Comparison of ENCODE assay signal across 18 cellular contexts in the genomic region with DNA sequence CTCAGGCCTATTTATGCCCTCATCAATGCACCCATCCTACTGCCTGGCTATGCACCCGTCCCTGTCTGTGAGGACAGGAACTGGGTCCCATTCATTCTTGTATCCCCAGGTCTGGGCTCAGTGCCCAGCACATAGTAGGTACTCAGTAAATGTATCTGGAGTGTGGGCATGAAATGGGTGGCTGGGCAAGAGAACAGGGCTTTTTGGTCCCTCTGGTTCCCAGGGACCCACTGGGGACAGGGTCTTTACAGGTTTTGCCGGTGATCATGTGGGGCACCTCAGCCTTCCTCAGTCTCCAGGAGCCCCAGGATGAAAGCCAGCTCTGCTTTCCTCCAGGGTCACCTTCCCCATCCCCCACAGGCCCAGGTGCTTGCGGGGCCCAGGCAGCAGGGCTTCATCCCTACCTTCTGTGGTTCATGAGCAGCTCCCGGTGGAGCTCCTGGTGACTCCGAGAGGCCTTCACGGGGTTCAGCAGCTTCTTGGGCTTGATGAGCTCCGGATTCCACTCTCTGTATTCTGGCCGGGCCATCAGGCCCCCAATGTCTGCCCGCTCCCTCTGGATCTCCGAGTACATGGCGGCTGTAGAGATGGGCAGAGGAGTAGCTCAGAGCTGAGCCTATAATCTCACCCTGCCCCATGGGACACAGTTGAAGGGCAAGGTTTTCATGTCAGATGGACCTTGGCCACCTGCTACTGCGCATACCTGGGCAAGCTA. TPM values are rescaled to one million over a fixed set of nuclear protein-coding genes. Genes with fewer than 3 reads are reported as not detected.
DNase-seq lines count a peak whose midpoint lies in the region; TF ChIP-seq lines count a peak whose summit lies in the region.
"Had no signal": no experiment of that assay in that cellular context is flagged by ENCODE, and none has a peak within 500 bp of the region (broad histone marks: within the 10 kb centered on the region; RNA-seq: fewer than 3 reads in every experiment).

No MANE protein-coding gene starts in this region.

- H3K36me3 ChIP-seq in right atrium auricular region = peaks cover 10% of the 10 kb centered on the region
- H3K36me3 ChIP-seq: HAP-1 had no signal

- TF ChIP-seq CTCF in right atrium auricular region (IDR thresholded peaks at IDR 0.05) (no peak), GM10266 (IDR thresholded peaks at IDR 0.05; ENCODE audit: control insufficient read depth, insufficient read depth, low read depth, missing control alignments) (no peak)

- no peak overlapping the region for H3K4me3 ChIP-seq in right atrium auricular region
- H3K4me3 ChIP-seq: HAP-1, lower lobe of right lung, suprapubic skin had no signal

- intact Hi-C loops in cardiac septum (cut with DNase I) = loop anchor here (10.0 kb wide), 1 partner anchor 325 kb away; no protein-coding TSS in a partner anchor

- DNase-seq in cardiac septum (ENCODE audit: low spot score) (peak; percentile 69), right atrium auricular region (ENCODE audit: low spot score) (no peak), mesenteric fat pad (ENCODE audit: low spot score) (peak; percentile 69), NOMO-1 (lab: John Stamatoyannopoulos, UW; ENCODE audit: unreplicated experiment in 2 of 2) (no peak), anterior cingulate cortex (lab: John Stamatoyannopoulos, UW) (no peak), DMS53 (lab: John Stamatoyannopoulos, UW) (no peak), GM10266 (ENCODE audit: extremely low spot score) (no peak)

- H3K27me3 ChIP-seq in right atrium auricular region = no peaks in the 10 kb centered on the region
- H3K27me3 ChIP-seq: suprapubic skin had no signal

- H3K27ac ChIP-seq in right atrium auricular region (peak overlapping the region in 1 of 2 donors; percentile 29), cingulate gyrus (ENCODE audit: low read depth, low read length) (peak overlapping the region; percentile 43)
- H3K27ac ChIP-seq: lower lobe of right lung, parathyroid adenoma, suprapubic skin had no signal

- peaks cover 0 to 10% of the 10 kb centered on the region in 2 donors for H3K4me1 ChIP-seq in right atrium auricular region
- H3K4me1 ChIP-seq: HAP-1, lower lobe of right lung, parathyroid adenoma had no signal

- no peaks in the 10 kb centered on the region for H3K9me3 ChIP-seq in right atrium auricular region
- H3K9me3 ChIP-seq: lower lobe of right lung, SK-N-SH, suprapubic skin had no signal

RNA-seq across cellular contexts. Expression of a gene that starts 7.7 kb away (rescaled TPM):
- total RNA-seq in cardiac septum (29.9 TPM), right atrium auricular region (10 to 100 TPM; 76.5 to 80.7 TPM), mesenteric fat pad (39.2 TPM)
- total RNA-seq: activated T-helper 2 cell treated with anti-CD3 and anti-CD28 coated beads, Interferon-gamma antibody, Interleukin-2, Interleukin-4, amounts not matched to agents 10 μg/mL and 5 μg/mL and 100 μg/mL, durations not matched to agents 14 hours and 24 hours and 36 hours; astrocyte; CD8-positive, alpha-beta T cell; G401; T-helper 17 cell had no signal

RNA-seq across cellular contexts. Expression of a gene that starts 32.5 kb away (rescaled TPM):
- total RNA-seq in cardiac septum (31.2 TPM), right atrium auricular region (10 to 100 TPM; 11.5 to 30.2 TPM), mesenteric fat pad (18.8 TPM)
- total RNA-seq: activated T-helper 2 cell treated with anti-CD3 and anti-CD28 coated beads, Interferon-gamma antibody, Interleukin-2, Interleukin-4, amounts not matched to agents 10 μg/mL and 5 μg/mL and 100 μg/mL, durations not matched to agents 14 hours and 24 hours and 36 hours; CD8-positive, alpha-beta T cell; T-helper 17 cell had no signal

Comparison
In these comparisons a context has a peak if more than half of its experiments do, and no peak if none do; other contexts are left out.
1. DNase-seq: peak in cardiac septum (single experiment) and mesenteric fat pad (single experiment); none in right atrium auricular region (single experiment), NOMO-1 (0 of 2), anterior cingulate cortex (0 of 58), DMS53 (single experiment) and GM10266 (single experiment).